19 cellular contexts compared by ENCODE assay signal in the genomic region with DNA sequence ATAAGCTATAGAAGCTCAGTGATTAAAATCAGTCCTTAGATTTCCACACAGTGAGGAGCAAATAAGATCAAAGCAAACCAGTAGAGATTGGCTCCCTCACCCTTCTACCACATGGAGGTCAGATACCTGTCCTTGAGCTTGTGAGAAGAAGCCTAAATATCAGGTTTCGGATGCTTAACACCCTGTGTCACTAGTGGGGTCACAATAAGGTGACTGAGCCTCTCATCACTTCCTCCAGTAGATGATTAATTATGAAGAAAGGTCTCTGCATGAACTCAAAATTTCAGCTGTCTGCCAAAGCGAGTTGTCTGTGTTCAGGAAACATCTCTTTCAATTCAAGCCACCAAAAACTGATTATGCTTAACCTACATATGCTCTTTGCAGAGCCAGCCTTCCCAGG.
A peak's percentile ranks its signal among the peaks of the same experiment; 100 is the strongest.
DNase-seq lines count a peak whose midpoint lies in the region; ATAC-seq and TF ChIP-seq lines count a peak whose summit lies in the region.
"Had no signal": no experiment of that assay in that cellular context is flagged by ENCODE, and none has a peak within 500 bp of the region (broad histone marks: within the 10 kb centered on the region; RNA-seq: fewer than 3 reads in every experiment).

No MANE protein-coding gene starts in this region.

- no peaks in the 10 kb centered on the region for H3K27me3 ChIP-seq in right cardiac atrium (ENCODE audit: control insufficient read depth, insufficient read depth)
- H3K27me3 ChIP-seq: BLaER1, hepatocyte, neutrophil had no signal

- in situ Hi-C loops in G401 (cut with HindIII; ENCODE audit: low sequenced_read_pairs): no loop called here

- H3K4me3 ChIP-seq in right cardiac atrium (ENCODE audit: low read length): no peak overlapping the region
- H3K4me3 ChIP-seq: A549, BLaER1, hepatocyte, lower lobe of right lung had no signal

- peaks cover 8% of the 10 kb centered on the region for H3K27me3 Mint-ChIP-seq in activated T-helper 17 cell treated with anti-CD3 and anti-CD28 coated beads, Interleukin-2, amount 50 U/mL, for 72 hours

- no peak for TF ChIP-seq CTCF in GM10248 (IDR thresholded peaks at IDR 0.05; ENCODE audit: control extremely low read depth, extremely low read depth, low read depth, missing control alignments)

- no peaks in the 10 kb centered on the region for H3K4me1 Mint-ChIP-seq in activated T-helper 17 cell treated with anti-CD3 and anti-CD28 coated beads, Interleukin-2, amount 50 U/mL, for 72 hours

- H3K36me3 Mint-ChIP-seq in activated T-helper 17 cell treated with anti-CD3 and anti-CD28 coated beads, Interleukin-2, amount 50 U/mL, for 72 hours (ENCODE audit: low read depth): no peaks in the 10 kb centered on the region
- H3K36me3 Mint-ChIP-seq: activated naive CD8-positive, alpha-beta T cell had no signal

- POLR2A ChIA-PET in GM10248 (lab: Yijun Ruan, JAX): no interaction called here

- H3K4me3 Mint-ChIP-seq in activated T-helper 17 cell treated with anti-CD3 and anti-CD28 coated beads, Interleukin-2, amount 50 U/mL, for 72 hours: no peak overlapping the region
- H3K4me3 Mint-ChIP-seq: activated naive CD8-positive, alpha-beta T cell; activated T-helper 1 cell treated with anti-CD3 and anti-CD28 coated beads, Interleukin-12 subunit alpha, Interleukin-12 subunit beta, Interleukin-2, Interleukin-4 antibody, amounts not matched to agents 30 ng/mL and 10 ng/mL and 1 ng/mL, durations not matched to agents 14 hours and 24 hours and 36 hours had no signal

- WGBS in right cardiac atrium: 30% methylated on average over 2 of the region's 2 CpGs

- no peaks in the 10 kb centered on the region for H3K9me3 ChIP-seq in right cardiac atrium (ENCODE audit: control insufficient read depth, low read length)
- H3K9me3 ChIP-seq: A549, BLaER1, lower lobe of right lung, neutrophil had no signal

- intact Hi-C loops in right cardiac atrium (cut with DNase I): no loop called here

- ATAC-seq in GM19025 (IDR thresholded peaks at IDR 0.05; ENCODE audit: low read depth, unreplicated experiment): peak; percentile 92
- ATAC-seq in HG02588 (IDR thresholded peaks at IDR 0.05; ENCODE audit: unreplicated experiment): peak; percentile 64
- peak; percentile 69 for ATAC-seq in HG03520 (IDR thresholded peaks at IDR 0.05; ENCODE audit: unreplicated experiment)
- no peak for ATAC-seq in activated T-helper 17 cell treated with anti-CD3 and anti-CD28 coated beads, Interleukin-2, amount 50 U/mL, for 72 hours (replicated peaks)
- ATAC-seq in right cardiac atrium: no peak
- ATAC-seq: A549, lower lobe of right lung had no signal

- H3K27ac ChIP-seq in right cardiac atrium (ENCODE audit: low read length): no peak overlapping the region
- H3K27ac ChIP-seq: A549, BLaER1, hepatocyte, HL-60, lower lobe of right lung, neutrophil had no signal

- no peaks in the 10 kb centered on the region for H3K4me1 ChIP-seq in right cardiac atrium (ENCODE audit: control insufficient read depth, insufficient read depth, low read length)
- H3K4me1 ChIP-seq: A549, BLaER1, lower lobe of right lung had no signal

- H3K27ac Mint-ChIP-seq in activated T-helper 17 cell treated with anti-CD3 and anti-CD28 coated beads, Interleukin-2, amount 50 U/mL, for 72 hours: no peak overlapping the region
- H3K27ac Mint-ChIP-seq: activated naive CD8-positive, alpha-beta T cell; activated T-helper 1 cell treated with anti-CD3 and anti-CD28 coated beads, Interleukin-12 subunit alpha, Interleukin-12 subunit beta, Interleukin-2, Interleukin-4 antibody, amounts not matched to agents 30 ng/mL and 10 ng/mL and 1 ng/mL, durations not matched to agents 14 hours and 24 hours and 36 hours had no signal

- CTCF ChIA-PET in GM10248 (lab: Yijun Ruan, JAX): interaction anchor here (1.1 to 2.1 kb wide), 2 partner anchors 11 to 43 kb away, joined by 3 to 8 read pairs; no protein-coding TSS in a partner anchor

- DNase-seq in GM10248 (ENCODE audit: extremely low spot score): peak; percentile 5
- no peak for DNase-seq in right cardiac atrium
- no peak for DNase-seq in activated T-cell treated with anti-CD3 and anti-CD28 coated beads, Interleukin-2, amount 50 U/mL, for 48 hours
- DNase-seq in G401 (ENCODE audit: low spot score): no peak
- DNase-seq: IMR-90, lower lobe of right lung, NCI-H446, Right ventricle myocardium superior had no signal

- peaks cover 4% of the 10 kb centered on the region for H3K9me3 Mint-ChIP-seq in activated T-helper 17 cell treated with anti-CD3 and anti-CD28 coated beads, Interleukin-2, amount 50 U/mL, for 72 hours
- H3K9me3 Mint-ChIP-seq: activated T-helper 1 cell treated with anti-CD3 and anti-CD28 coated beads, Interleukin-12 subunit alpha, Interleukin-12 subunit beta, Interleukin-2, Interleukin-4 antibody, amounts not matched to agents 30 ng/mL and 10 ng/mL and 1 ng/mL, durations not matched to agents 14 hours and 24 hours and 36 hours had no signal

Comparison
In these comparisons a context has a peak if more than half of its experiments do, and no peak if none do; other contexts are left out.
1. ATAC-seq: peak in GM19025 (single experiment), HG02588 (single experiment) and HG03520 (single experiment); none in activated T-helper 17 cell treated with anti-CD3 and anti-CD28 coated beads, Interleukin-2, amount 50 U/mL, for 72 hours (single experiment) and right cardiac atrium (0 of 2).